ENCODE assay signal across 1 cellular context in the genomic region with DNA sequence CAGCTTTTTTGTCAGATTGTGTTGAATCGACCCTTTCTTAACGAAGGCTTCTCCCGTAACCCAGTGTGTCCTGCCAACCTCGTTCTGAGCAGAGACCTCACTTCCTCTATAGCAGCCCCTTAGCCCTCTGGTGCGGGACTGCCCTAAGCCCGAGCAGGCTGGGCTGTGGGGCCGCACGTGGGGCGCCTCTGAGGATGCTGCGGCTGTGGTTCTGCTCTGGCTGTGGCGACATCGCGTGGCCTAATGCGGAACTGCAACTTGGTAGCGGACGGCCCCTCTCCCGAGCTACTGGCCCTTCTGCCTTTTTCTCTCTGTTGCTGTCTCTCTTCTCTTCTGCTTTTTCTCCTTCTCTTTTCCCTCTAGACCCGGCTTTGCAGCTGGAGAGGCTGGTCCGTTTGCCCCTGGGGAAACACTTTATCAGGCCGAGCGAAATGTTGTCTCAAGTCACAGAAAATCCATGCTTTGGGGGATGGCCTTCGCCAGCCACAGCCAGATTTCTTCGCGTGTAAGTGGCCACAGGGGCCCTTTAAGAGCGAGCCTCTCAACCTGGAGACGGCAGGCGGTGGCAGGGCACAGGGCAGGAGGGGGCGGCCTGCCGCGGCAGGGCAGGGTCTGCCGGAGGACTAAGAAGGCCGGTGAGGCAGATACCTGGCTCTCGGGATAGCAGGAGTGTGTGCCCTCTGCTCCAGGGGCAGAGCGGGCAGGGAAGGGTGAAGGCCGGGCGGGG.
A peak's percentile ranks its signal among the peaks of the same experiment; 100 is the strongest.
TF ChIP-seq lines count a peak whose summit lies in the region.

No MANE protein-coding gene starts in this region.

TF ChIP-seq in SK-N-SH, 30 proteins besides CTCF, POLR2A, EP300 and RAD21 (continued from another document):
- TF ChIP-seq REST (IDR thresholded peaks at IDR 0.05; ENCODE audit: low read depth, low read length) (no peak), NRF1 (IDR thresholded peaks at IDR 0.05; ENCODE audit: low read depth, low read length) (no peak), NFIC (IDR thresholded peaks at IDR 0.05; ENCODE audit: borderline replicate concordance) (no peak), RFX5 (IDR thresholded peaks at IDR 0.05; ENCODE audit: low read length) (no peak), ELF1 (IDR thresholded peaks at IDR 0.05) (no peak), TAF1 (IDR thresholded peaks at IDR 0.05; ENCODE audit: borderline replicate concordance, low read depth, low read length) (no peak), POLR2AphosphoS5 (IDR thresholded peaks at IDR 0.05; ENCODE audit: low read depth, low read length) (no peak), RCOR1 (IDR thresholded peaks at IDR 0.05; ENCODE audit: low read length) (no peak), JUND (IDR thresholded peaks at IDR 0.05) (no peak), SMC3 (IDR thresholded peaks at IDR 0.05; ENCODE audit: low read depth, low read length) (peak; percentile 91), FOXJ3 (CRISPR knock-in tag; IDR thresholded peaks at IDR 0.05) (no peak), YY1 (IDR thresholded peaks at IDR 0.05; ENCODE audit: low read depth) (no peak), TCF12 (IDR thresholded peaks at IDR 0.05) (no peak), USF1 (IDR thresholded peaks at IDR 0.05; ENCODE audit: borderline replicate concordance, low read depth) (peak; percentile 61; the same call in 1 of the 2 replicates), FOXM1 (IDR thresholded peaks at IDR 0.05; ENCODE audit: low read depth) (no peak), MEF2A (IDR thresholded peaks at IDR 0.05; ENCODE audit: borderline replicate concordance, low read depth) (no peak), IRF3 (IDR thresholded peaks at IDR 0.05; ENCODE audit: low read depth, low read length) (no peak)
- TF ChIP-seq, protein P1, sequence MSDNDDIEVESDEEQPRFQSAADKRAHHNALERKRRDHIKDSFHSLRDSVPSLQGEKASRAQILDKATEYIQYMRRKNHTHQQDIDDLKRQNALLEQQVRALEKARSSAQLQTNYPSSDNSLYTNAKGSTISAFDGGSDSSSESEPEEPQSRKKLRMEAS (IDR thresholded peaks at IDR 0.05; ENCODE audit: low read depth): peak; percentile 91
- TF ChIP-seq, protein P2, sequence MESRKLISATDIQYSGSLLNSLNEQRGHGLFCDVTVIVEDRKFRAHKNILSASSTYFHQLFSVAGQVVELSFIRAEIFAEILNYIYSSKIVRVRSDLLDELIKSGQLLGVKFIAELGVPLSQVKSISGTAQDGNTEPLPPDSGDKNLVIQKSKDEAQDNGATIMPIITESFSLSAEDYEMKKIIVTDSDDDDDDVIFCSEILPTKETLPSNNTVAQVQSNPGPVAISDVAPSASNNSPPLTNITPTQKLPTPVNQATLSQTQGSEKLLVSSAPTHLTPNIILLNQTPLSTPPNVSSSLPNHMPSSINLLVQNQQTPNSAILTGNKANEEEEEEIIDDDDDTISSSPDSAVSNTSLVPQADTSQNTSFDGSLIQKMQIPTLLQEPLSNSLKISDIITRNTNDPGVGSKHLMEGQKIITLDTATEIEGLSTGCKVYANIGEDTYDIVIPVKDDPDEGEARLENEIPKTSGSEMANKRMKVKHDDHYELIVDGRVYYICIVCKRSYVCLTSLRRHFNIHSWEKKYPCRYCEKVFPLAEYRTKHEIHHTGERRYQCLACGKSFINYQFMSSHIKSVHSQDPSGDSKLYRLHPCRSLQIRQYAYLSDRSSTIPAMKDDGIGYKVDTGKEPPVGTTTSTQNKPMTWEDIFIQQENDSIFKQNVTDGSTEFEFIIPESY (IDR thresholded peaks at IDR 0.05; ENCODE audit: borderline replicate concordance, low read depth): no peak
